In the genomic region with DNA sequence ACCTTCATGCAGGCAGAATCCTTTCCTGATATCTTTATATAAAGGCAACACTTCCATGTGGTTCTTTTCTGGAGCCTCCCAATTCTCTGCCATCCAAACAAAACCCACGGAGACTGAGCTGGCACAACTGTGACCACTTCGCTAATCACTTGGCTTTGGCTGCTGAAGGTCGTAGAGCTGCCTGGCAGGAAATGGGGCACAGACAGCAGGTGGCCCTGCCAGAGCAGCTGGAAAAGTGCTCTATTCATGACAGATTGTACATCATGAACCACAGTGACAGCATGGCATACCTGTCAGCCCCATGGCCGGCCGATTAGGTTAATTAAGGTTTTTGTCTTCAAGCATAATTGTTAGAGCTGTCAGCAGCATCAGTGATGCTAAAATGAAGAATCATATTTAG, we compare ENCODE assay signal across 24 cellular contexts.
A peak's percentile ranks its signal among the peaks of the same experiment; 100 is the strongest.
DNase-seq lines count a peak whose midpoint lies in the region; ATAC-seq and TF ChIP-seq lines count a peak whose summit lies in the region.
"Had no signal": no experiment of that assay in that cellular context is flagged by ENCODE, and none has a peak within 500 bp of the region (broad histone marks: within the 10 kb centered on the region; RNA-seq: fewer than 3 reads in every experiment).

No MANE protein-coding gene starts in this region.

- no peaks in the 10 kb centered on the region for H3K9me3 ChIP-seq in CD8-positive, alpha-beta T cell (ENCODE audit: low read length)
- no peaks in the 10 kb centered on the region for H3K9me3 ChIP-seq in mammary epithelial cell (replicated peaks; ENCODE audit: insufficient read depth, low read length)
- H3K9me3 ChIP-seq: thoracic aorta had no signal

- peak; percentile 12 for DNase-seq in LHCN-M2 (ENCODE audit: low read depth)
- DNase-seq in NCI-H146 treated with DMSO at 0.1 percent for 48 hours (lab: John Stamatoyannopoulos, UW; ENCODE audit: unreplicated experiment) = peak; percentile 29
- peak; percentile 32 for DNase-seq in NCI-H524 treated with DMSO at 0.1 percent for 48 hours (lab: John Stamatoyannopoulos, UW)
- DNase-seq in left ventricle myocardium superior = peak; percentile 74
- no peak for DNase-seq in CD8-positive, alpha-beta T cell
- DNase-seq in mammary epithelial cell = no peak
- DNase-seq: activated CD4-positive, CD25-positive, alpha-beta regulatory T cell; activated CD8-positive, alpha-beta T cell treated with anti-CD3 and anti-CD28 coated beads for 36 hours; activated naive CD4-positive, alpha-beta T cell treated with Interleukin-2 at 50 U/mL for 16 hours; amniotic stem cell; DMS79 treated with DMSO at 0.1 percent for 48 hours; GOT3; Kasumi-1; kidney glomerular epithelial cell; NCI-H1048; spleen; stimulated activated CD4-positive, alpha-beta T cell treated with anti-CD3 and anti-CD28 coated beads, Interleukin-4, amount 100 ng/mL, for 1 hour; stimulated activated naive CD4-positive, alpha-beta T cell treated with Interleukin-2 at 50 U/mL for 16 hours; T1000 had no signal

- intact Hi-C loops in left ventricle myocardium superior (cut with micrococcal nuclease) = no loop called here
- intact Hi-C loops in CD8-positive, alpha-beta T cell (cut with DNase I, micrococcal nuclease) = no loop called here
- intact Hi-C loops in mammary epithelial cell (cut with micrococcal nuclease) = no loop called here

- H3K36me3 ChIP-seq in CD8-positive, alpha-beta T cell (ENCODE audit: insufficient read depth, low read length) = no peaks in the 10 kb centered on the region
- H3K36me3 ChIP-seq in mammary epithelial cell (ENCODE audit: insufficient read depth, low read length) = no peaks in the 10 kb centered on the region
- H3K36me3 ChIP-seq: spleen, thoracic aorta had no signal

- CTCF ChIA-PET in CD8-positive, alpha-beta T cell (lab: Charles Lee) = no interaction called here
- CTCF ChIA-PET in mammary epithelial cell (lab: Charles Lee; ENCODE audit: low non-redundant PET) = no interaction called here

- no peak overlapping the region for H3K27ac ChIP-seq in CD8-positive, alpha-beta T cell (ENCODE audit: low read depth, low read length)
- H3K27ac ChIP-seq in mammary epithelial cell (ENCODE audit: insufficient read depth, low read depth, low read length) = no peak overlapping the region
- H3K27ac ChIP-seq: spleen, thoracic aorta had no signal

- H4K20me1 ChIP-seq in mammary epithelial cell (ENCODE audit: insufficient read depth, low read length) = no peaks in the 10 kb centered on the region

- H3K9ac ChIP-seq in mammary epithelial cell (ENCODE audit: insufficient read depth, low read length) = no peak overlapping the region

- ATAC-seq in left ventricle myocardium superior (peak; percentile 99), GM18519 (IDR thresholded peaks at IDR 0.05; ENCODE audit: low FRiP score, unreplicated experiment) (no peak), GM21619 (IDR thresholded peaks at IDR 0.05; ENCODE audit: unreplicated experiment) (no peak)
- ATAC-seq in CD8-positive, alpha-beta T cell = no peak
- ATAC-seq: activated CD8-positive, alpha-beta T cell treated with anti-CD3 and anti-CD28 coated beads for 36 hours; GM12878 had no signal

- H3K27me3 ChIP-seq in CD8-positive, alpha-beta T cell (ENCODE audit: insufficient read depth, low read length) = no peaks in the 10 kb centered on the region
- no peaks in the 10 kb centered on the region for H3K27me3 ChIP-seq in mammary epithelial cell (ENCODE audit: insufficient read depth, low read length)
- H3K27me3 ChIP-seq: spleen had no signal

- no peaks in the 10 kb centered on the region for H3K27me3 Mint-ChIP-seq in CD8-positive, alpha-beta T cell (ENCODE audit: low read depth)
- H3K27me3 Mint-ChIP-seq: memory B cell had no signal

- H3K4me1 ChIP-seq in CD8-positive, alpha-beta T cell (ENCODE audit: insufficient read depth, low read length) = no peaks in the 10 kb centered on the region
- H3K4me1 ChIP-seq in mammary epithelial cell (ENCODE audit: insufficient read depth, low read length) = no peaks in the 10 kb centered on the region
- H3K4me1 ChIP-seq: spleen had no signal

- POLR2A ChIA-PET in CD8-positive, alpha-beta T cell (lab: Charles Lee) = no interaction called here

- H3K4me3 ChIP-seq in CD8-positive, alpha-beta T cell (ENCODE audit: low read depth, low read length) = no peak overlapping the region
- no peak overlapping the region for H3K4me3 ChIP-seq in mammary epithelial cell (replicated peaks in 1 of 3; ENCODE audit: insufficient read depth in 1 of 3, low read depth in 2 of 3, low read length in 3 of 3)
- H3K4me3 ChIP-seq: GM12878, spleen, thoracic aorta had no signal

- no peaks in the 10 kb centered on the region for H3K36me3 Mint-ChIP-seq in CD8-positive, alpha-beta T cell

- H2AFZ ChIP-seq in mammary epithelial cell (ENCODE audit: low read depth, low read length) = no peak overlapping the region

- no peaks in the 10 kb centered on the region for H3K4me1 Mint-ChIP-seq in CD8-positive, alpha-beta T cell (ENCODE audit: low read depth)

- H3K9me3 Mint-ChIP-seq in CD8-positive, alpha-beta T cell = no peaks in the 10 kb centered on the region

- no peak overlapping the region for H3K4me2 ChIP-seq in mammary epithelial cell (ENCODE audit: insufficient read depth, low read depth, low read length)

- no TSS peak for BruUV-seq in mammary epithelial cell (replicated peaks; lab: Mats Ljungman, UMichigan)

- WGBS in mammary epithelial cell (ENCODE audit: low coverage, missing lambda C conversion rate) = 47% methylated on average over 5 of the region's 5 CpGs

- in situ Hi-C loops in mammary epithelial cell (cut with MboI; ENCODE audit: low sequenced_read_pairs in 2 of 2) = no loop called here

- TF ChIP-seq CTCF in CD8-positive, alpha-beta T cell (IDR thresholded peaks at IDR 0.05) = no peak
- no peak for TF ChIP-seq CTCF in mammary epithelial cell (conservative IDR thresholded peaks at IDR 0.05 in 1 of 2, IDR thresholded peaks at IDR 0.05 in 1 of 2; ENCODE audit: extremely low read depth in 1 of 2, insufficient read depth in 1 of 2, low read depth in 1 of 2, low read length in 2 of 2)

- dilution Hi-C loops in mammary epithelial cell (cut with HindIII; ENCODE audit: low sequenced_read_pairs) = no loop called here

- H3K4me3 Mint-ChIP-seq in CD8-positive, alpha-beta T cell = no peak overlapping the region
- H3K4me3 Mint-ChIP-seq: activated CD8-positive, alpha-beta T cell treated with anti-CD3 and anti-CD28 coated beads for 36 hours; memory B cell had no signal

- H3K27ac Mint-ChIP-seq in CD8-positive, alpha-beta T cell = no peak overlapping the region
- H3K27ac Mint-ChIP-seq: activated CD8-positive, alpha-beta T cell treated with anti-CD3 and anti-CD28 coated beads for 36 hours; memory B cell had no signal

- H3K79me2 ChIP-seq in mammary epithelial cell (ENCODE audit: insufficient read depth, low read length) = no peaks in the 10 kb centered on the region

Comparison
In these comparisons a context has a peak if more than half of its experiments do, and no peak if none do; other contexts are left out.
1. DNase-seq: peak in LHCN-M2 (single experiment), NCI-H146 treated with DMSO at 0.1 percent for 48 hours (single experiment), NCI-H524 treated with DMSO at 0.1 percent for 48 hours (single experiment) and left ventricle myocardium superior (single experiment); none in CD8-positive, alpha-beta T cell (0 of 7) and mammary epithelial cell (single experiment).